ENCODE assay signal across 34 cellular contexts in genomic region chr20:44848254-44849015, GRCh38. TPM values are rescaled to one million over a fixed set of nuclear protein-coding genes. Genes with fewer than 3 reads are reported as not detected.
"Had no signal": no experiment of that assay in that cellular context is flagged by ENCODE, and none has a peak within 500 bp of the region (broad histone marks: within the 10 kb centered on the region; RNA-seq: fewer than 3 reads in every experiment).

No MANE protein-coding gene starts in this region.

- H3K4me3 ChIP-seq: ascending aorta, left lung, lower lobe of right lung, neural progenitor cell, skin epidermis, testis, transverse colon had no signal

- H3K9ac ChIP-seq: neural progenitor cell had no signal

- FAIRE-seq: frontal cortex, islet of Langerhans, TTC549, urothelium cell line had no signal

- H3K4me2 ChIP-seq: neural progenitor cell had no signal

- H3K27me3 ChIP-seq: ascending aorta, neural progenitor cell, testis had no signal

- H3K4me1 ChIP-seq: ascending aorta, left lung, lower lobe of right lung, neural progenitor cell, testis had no signal

- H3K9me3 ChIP-seq: ascending aorta, left lung, lower lobe of right lung, testis, transverse colon had no signal

- H3K36me3 ChIP-seq: ascending aorta, left lung, lower lobe of right lung, neural progenitor cell, transverse colon, WERI-Rb-1 had no signal

- H3K27ac ChIP-seq: ascending aorta, left lung, lower lobe of right lung, neural progenitor cell, skin epidermis, testis, WERI-Rb-1 had no signal

- H2AFZ ChIP-seq: neural progenitor cell had no signal

- DNase-seq: activated CD4-positive, alpha-beta T cell treated with anti-CD3 and anti-CD28 coated beads for 48 hours; activated CD4-positive, alpha-beta T cell treated with anti-CD3 and anti-CD28 coated beads, Interleukin-2, amount 50 U/mL, for 48 hours; activated CD8-positive, alpha-beta memory T cell treated with anti-CD3 and anti-CD28 coated beads for 24 hours; activated gamma-delta T cell; activated naive CD4-positive, alpha-beta T cell treated with anti-CD3 and anti-CD28 coated beads, Interleukin-2, amount 10 ng/mL, durations not matched to agents 7 days and 5 days; activated naive CD8-positive, alpha-beta T cell treated with anti-CD3 and anti-CD28 coated beads, Interleukin-2, amount 10 ng/mL, durations not matched to agents 7 days and 5 days; activated T-cell treated with anti-CD3 and anti-CD28 coated beads, Interleukin-2, amount 50 U/mL, for 1 hour; caudate nucleus; cortex of kidney; glutamatergic neuron; left lung; lower lobe of right lung; mesendoderm; natural killer cell; occipital lobe; posterior cingulate gyrus; stimulated activated CD4-positive, alpha-beta T cell treated with anti-CD3 and anti-CD28 coated beads, Interleukin-12 subunit alpha, Interleukin-12 subunit beta, amount 100 ng/mL, for 4 hours; stimulated activated CD4-positive, alpha-beta T cell treated with anti-CD3 and anti-CD28 coated beads, Interleukin-4, amount 100 ng/mL, for 1 hour; stimulated activated naive CD8-positive, alpha-beta T cell treated with anti-CD3 and anti-CD28 coated beads, Interleukin-15, Interleukin-2, amounts not matched to agents 100 U/mL and 50 U/mL, for 24 hours; T-helper 9 cell; testis; transverse colon; WERI-Rb-1 had no signal

- ATAC-seq: activated CD4-positive, CD25-positive, alpha-beta regulatory T cell treated with anti-CD3 and anti-CD28 coated beads, Interleukin-2, amount 50 U/mL, for 24 hours; esophagus mucosa; left lung; lower lobe of right lung; natural killer cell; sciatic nerve; stimulated activated naive CD8-positive, alpha-beta T cell treated with anti-CD3 and anti-CD28 coated beads, Interleukin-15, Interleukin-2, amounts not matched to agents 100 U/mL and 50 U/mL, for 24 hours had no signal

RNA-seq across cellular contexts. Expression of gene RIMS4, which starts 38.1 kb away (rescaled TPM):
- total RNA-seq: activated naive CD8-positive, alpha-beta T cell treated with anti-CD3 and anti-CD28 coated beads, Interleukin-2, amount 10 ng/mL, durations not matched to agents 7 days and 5 days; activated T-helper 1 cell treated with anti-CD3 and anti-CD28 coated beads, Interleukin-12 subunit alpha, Interleukin-12 subunit beta, Interleukin-2, Interleukin-4 antibody, amounts not matched to agents 30 ng/mL and 10 ng/mL and 1 ng/mL, durations not matched to agents 14 hours and 24 hours and 36 hours; natural killer cell had no signal
